ENCODE assay signal across 15 cellular contexts in genomic region chr2:197941715-197942114, GRCh38.
A peak's percentile ranks its signal among the peaks of the same experiment; 100 is the strongest.
DNase-seq lines count a peak whose midpoint lies in the region; ATAC-seq and TF ChIP-seq lines count a peak whose summit lies in the region.
"Had no signal": no experiment of that assay in that cellular context is flagged by ENCODE, and none has a peak within 500 bp of the region (broad histone marks: within the 10 kb centered on the region; RNA-seq: fewer than 3 reads in every experiment).

No MANE protein-coding gene starts in this region.

- peak overlapping the region; percentile 37 for H3K27ac Mint-ChIP-seq in activated naive CD4-positive, alpha-beta T cell treated with anti-CD3 and anti-CD28 coated beads, Interleukin-2, amount 50 U/mL, for 24 hours
- no peak overlapping the region for H3K27ac Mint-ChIP-seq in activated naive CD4-positive, alpha-beta T cell treated with anti-CD3 and anti-CD28 coated beads, Interleukin-2, amount 10 ng/mL, durations not matched to agents 7 days and 5 days
- H3K27ac Mint-ChIP-seq in CD4-positive, CD25-positive, alpha-beta regulatory T cell, result peak overlapping the region in 2 of 3 donors; percentile 0 to 5
- H3K27ac Mint-ChIP-seq in WTC11 (no peak overlapping the region), progenitor cell of endocrine pancreas (peak overlapping the region; percentile 53)
- H3K27ac Mint-ChIP-seq: CD4-positive, alpha-beta T cell; GM23338 had no signal

- ATAC-seq in CD4-positive, CD25-positive, alpha-beta regulatory T cell (ENCODE audit: low read depth in 2 of 2), result no peak
- peak; percentile 54 for ATAC-seq in WTC11
- ATAC-seq: GM23338 had no signal

- no peaks in the 10 kb centered on the region for H4K20me1 ChIP-seq in PC-9 (ENCODE audit: insufficient read depth)
- H4K20me1 ChIP-seq: BLaER1 treated with 17β-estradiol and CSF1 and Interleukin-3, amounts not matched to agents 10 nM and 100 nM had no signal

- POLR2A ChIA-PET in WTC11 (lab: Charles Lee), result no interaction called here
- POLR2A ChIA-PET in PC-9 (lab: Charles Lee; ENCODE audit: unreplicated experiment), result no interaction called here

- H3K9me3 ChIP-seq in CD4-positive, CD25-positive, alpha-beta regulatory T cell (ENCODE audit: control insufficient read depth in 2 of 2, low read length in 2 of 2), result no peaks in the 10 kb centered on the region
- no peaks in the 10 kb centered on the region for H3K9me3 ChIP-seq in PC-9 (ENCODE audit: insufficient read depth, low read depth)
- H3K9me3 ChIP-seq: BLaER1 treated with 17β-estradiol and CSF1 and Interleukin-3, amounts not matched to agents 10 nM and 100 nM had no signal

- intact Hi-C loops in PC-9 (cut with micrococcal nuclease; ENCODE audit: unreplicated experiment), result no loop called here

- no peak overlapping the region for H3K4me2 ChIP-seq in PC-9
- H3K4me2 ChIP-seq: BLaER1 treated with 17β-estradiol and CSF1 and Interleukin-3, amounts not matched to agents 10 nM and 100 nM; GM23338 had no signal

- no peak overlapping the region for H3K27ac ChIP-seq in CD4-positive, CD25-positive, alpha-beta regulatory T cell (ENCODE audit: insufficient read depth, low read length, poor library complexity, severe bottlenecking)
- H3K27ac ChIP-seq in PC-9, result no peak overlapping the region
- H3K27ac ChIP-seq: BLaER1 treated with 17β-estradiol and CSF1 and Interleukin-3, amounts not matched to agents 10 nM and 100 nM had no signal

- H3K4me1 Mint-ChIP-seq in activated naive CD4-positive, alpha-beta T cell treated with anti-CD3 and anti-CD28 coated beads, Interleukin-2, amount 50 U/mL, for 24 hours, result peaks cover 78% of the 10 kb centered on the region
- H3K4me1 Mint-ChIP-seq in activated naive CD4-positive, alpha-beta T cell treated with anti-CD3 and anti-CD28 coated beads, Interleukin-2, amount 10 ng/mL, durations not matched to agents 7 days and 5 days, result peaks cover 12% of the 10 kb centered on the region
- peaks cover 27 to 78% (median 60%) of the 10 kb centered on the region in 4 donors for H3K4me1 Mint-ChIP-seq in CD4-positive, CD25-positive, alpha-beta regulatory T cell
- peaks cover 19% of the 10 kb centered on the region for H3K4me1 Mint-ChIP-seq in WTC11
- H3K4me1 Mint-ChIP-seq in progenitor cell of endocrine pancreas (ENCODE audit: low read depth), result peaks cover 60% of the 10 kb centered on the region

- H3K27me3 Mint-ChIP-seq in activated naive CD4-positive, alpha-beta T cell treated with anti-CD3 and anti-CD28 coated beads, Interleukin-2, amount 50 U/mL, for 24 hours, result no peaks in the 10 kb centered on the region
- H3K27me3 Mint-ChIP-seq in activated naive CD4-positive, alpha-beta T cell treated with anti-CD3 and anti-CD28 coated beads, Interleukin-2, amount 10 ng/mL, durations not matched to agents 7 days and 5 days, result no peaks in the 10 kb centered on the region
- no peaks in the 10 kb centered on the region for H3K27me3 Mint-ChIP-seq in CD4-positive, CD25-positive, alpha-beta regulatory T cell
- H3K27me3 Mint-ChIP-seq in WTC11 (ENCODE audit: low read depth) (no peaks in the 10 kb centered on the region), progenitor cell of endocrine pancreas (no peaks in the 10 kb centered on the region)
- H3K27me3 Mint-ChIP-seq: CD4-positive, alpha-beta T cell had no signal

- TF ChIP-seq CTCF in WTC11 (IDR thresholded peaks at IDR 0.05) (no peak), progenitor cell of endocrine pancreas (IDR thresholded peaks at IDR 0.05; ENCODE audit: unreplicated experiment) (no peak), PC-9 (conservative IDR thresholded peaks at IDR 0.05) (no peak)

- H3F3A ChIP-seq in PC-9 (ENCODE audit: insufficient read depth, low read depth), result no peaks in the 10 kb centered on the region

- no peak overlapping the region for H3K4me3 ChIP-seq in CD4-positive, CD25-positive, alpha-beta regulatory T cell (ENCODE audit: low read depth, low read length)
- H3K4me3 ChIP-seq in PC-9, result no peak overlapping the region
- H3K4me3 ChIP-seq: BLaER1 treated with 17β-estradiol and CSF1 and Interleukin-3, amounts not matched to agents 10 nM and 100 nM; GM23338 had no signal

- no peak for DNase-seq in activated naive CD4-positive, alpha-beta T cell treated with anti-CD3 and anti-CD28 coated beads, Interleukin-2, amount 10 ng/mL, durations not matched to agents 7 days and 5 days
- DNase-seq in CD4-positive, CD25-positive, alpha-beta regulatory T cell, result no peak
- DNase-seq in WTC11 (ENCODE audit: low spot score) (no peak), progenitor cell of endocrine pancreas (ENCODE audit: low spot score, unreplicated experiment) (no peak), PC-9 (no peak), UCSD-AML1 (lab: John Stamatoyannopoulos, UW; ENCODE audit: unreplicated experiment) (no peak)
- DNase-seq: ACHN; Calu3; CD4-positive, alpha-beta T cell; DMS 273 treated with DMSO at 0.1 percent for 48 hours; H7; IMR-90 had no signal

- CTCF ChIA-PET in activated naive CD4-positive, alpha-beta T cell treated with anti-CD3 and anti-CD28 coated beads, Interleukin-2, amount 10 ng/mL, durations not matched to agents 7 days and 5 days (lab: Charles Lee), result interaction anchor here (0.7 kb wide), 1 partner anchor 1620 kb away, joined by 3 read pairs; no protein-coding TSS in a partner anchor
- CTCF ChIA-PET in WTC11 (lab: Charles Lee), result no interaction called here
- CTCF ChIA-PET in PC-9 (lab: Charles Lee), result no interaction called here

- H3K9me2 ChIP-seq in PC-9 (ENCODE audit: insufficient read depth), result no peaks in the 10 kb centered on the region; the same call in 1 of the 2 replicates

- H3K9me3 Mint-ChIP-seq in activated naive CD4-positive, alpha-beta T cell treated with anti-CD3 and anti-CD28 coated beads, Interleukin-2, amount 50 U/mL, for 24 hours, result no peaks in the 10 kb centered on the region
- no peaks in the 10 kb centered on the region for H3K9me3 Mint-ChIP-seq in activated naive CD4-positive, alpha-beta T cell treated with anti-CD3 and anti-CD28 coated beads, Interleukin-2, amount 10 ng/mL, durations not matched to agents 7 days and 5 days
- H3K9me3 Mint-ChIP-seq in CD4-positive, CD25-positive, alpha-beta regulatory T cell, result peaks cover 0 to 1% (median 0%) of the 10 kb centered on the region in 7 donors
- H3K9me3 Mint-ChIP-seq in WTC11 (no peaks in the 10 kb centered on the region), progenitor cell of endocrine pancreas (ENCODE audit: low read depth) (no peaks in the 10 kb centered on the region)
- H3K9me3 Mint-ChIP-seq: GM23338 had no signal

- H3K4me1 ChIP-seq in CD4-positive, CD25-positive, alpha-beta regulatory T cell (ENCODE audit: control insufficient read depth, insufficient read depth, low read length, poor library complexity, severe bottlenecking), result peaks cover 15% of the 10 kb centered on the region
- no peaks in the 10 kb centered on the region for H3K4me1 ChIP-seq in PC-9 (replicated peaks; ENCODE audit: insufficient read depth)
- H3K4me1 ChIP-seq: BLaER1 treated with 17β-estradiol and CSF1 and Interleukin-3, amounts not matched to agents 10 nM and 100 nM had no signal

- no TSS peak for BruUV-seq in PC-9 (replicated peaks; lab: Mats Ljungman, UMichigan)

- no peak overlapping the region for H3K4me3 Mint-ChIP-seq in activated naive CD4-positive, alpha-beta T cell treated with anti-CD3 and anti-CD28 coated beads, Interleukin-2, amount 50 U/mL, for 24 hours
- H3K4me3 Mint-ChIP-seq in activated naive CD4-positive, alpha-beta T cell treated with anti-CD3 and anti-CD28 coated beads, Interleukin-2, amount 10 ng/mL, durations not matched to agents 7 days and 5 days, result no peak overlapping the region
- H3K4me3 Mint-ChIP-seq in CD4-positive, CD25-positive, alpha-beta regulatory T cell, result peak overlapping the region in 1 of 4 donors; percentile 9
- no peak overlapping the region for H3K4me3 Mint-ChIP-seq in WTC11
- H3K4me3 Mint-ChIP-seq in progenitor cell of endocrine pancreas (ENCODE audit: low read depth), result no peak overlapping the region
- H3K4me3 Mint-ChIP-seq: CD4-positive, alpha-beta T cell; GM23338 had no signal

- no peaks in the 10 kb centered on the region for H3K79me2 ChIP-seq in PC-9 (ENCODE audit: low read depth)

- peaks cover 8% of the 10 kb centered on the region for H3K36me3 Mint-ChIP-seq in activated naive CD4-positive, alpha-beta T cell treated with anti-CD3 and anti-CD28 coated beads, Interleukin-2, amount 50 U/mL, for 24 hours
- no peaks in the 10 kb centered on the region for H3K36me3 Mint-ChIP-seq in activated naive CD4-positive, alpha-beta T cell treated with anti-CD3 and anti-CD28 coated beads, Interleukin-2, amount 10 ng/mL, durations not matched to agents 7 days and 5 days
- H3K36me3 Mint-ChIP-seq in CD4-positive, CD25-positive, alpha-beta regulatory T cell, result peaks cover 8% of the 10 kb centered on the region
- no peaks in the 10 kb centered on the region for H3K36me3 Mint-ChIP-seq in WTC11
- H3K36me3 Mint-ChIP-seq in progenitor cell of endocrine pancreas (ENCODE audit: insufficient read depth), result peaks cover 2% of the 10 kb centered on the region

- no peaks in the 10 kb centered on the region for H3K36me3 ChIP-seq in CD4-positive, CD25-positive, alpha-beta regulatory T cell (ENCODE audit: control insufficient read depth, insufficient read depth, low read length)
- no peaks in the 10 kb centered on the region for H3K36me3 ChIP-seq in PC-9 (ENCODE audit: low read depth)
- H3K36me3 ChIP-seq: BLaER1 treated with 17β-estradiol and CSF1 and Interleukin-3, amounts not matched to agents 10 nM and 100 nM had no signal

- H2AFZ ChIP-seq in PC-9, result no peak overlapping the region
- H2AFZ ChIP-seq: GM23338 had no signal

- no peaks in the 10 kb centered on the region for H3K27me3 ChIP-seq in CD4-positive, CD25-positive, alpha-beta regulatory T cell (ENCODE audit: control insufficient read depth, insufficient read depth, low read length)
- no peaks in the 10 kb centered on the region for H3K27me3 ChIP-seq in PC-9 (ENCODE audit: insufficient read depth, low read depth)

TF ChIP-seq in WTC11, 78 proteins besides CTCF, POLR2A, EP300 and RAD21 (continues in another document):
- TF ChIP-seq PREB (CRISPR knock-in tag; IDR thresholded peaks at IDR 0.05; ENCODE audit: borderline replicate concordance) (no peak), TCF7 (CRISPR knock-in tag; IDR thresholded peaks at IDR 0.05; ENCODE audit: low read depth) (no peak)

Comparison
In these comparisons a context has a peak if more than half of its experiments do, and no peak if none do; other contexts are left out.
1. H3K27ac Mint-ChIP-seq: peak in activated naive CD4-positive, alpha-beta T cell treated with anti-CD3 and anti-CD28 coated beads, Interleukin-2, amount 50 U/mL, for 24 hours (single experiment), CD4-positive, CD25-positive, alpha-beta regulatory T cell (2 of 3) and progenitor cell of endocrine pancreas (single experiment); none in activated naive CD4-positive, alpha-beta T cell treated with anti-CD3 and anti-CD28 coated beads, Interleukin-2, amount 10 ng/mL, durations not matched to agents 7 days and 5 days (single experiment) and WTC11 (single experiment).